In genomic region chr17:1735834-1736347, GRCh38 we compare ENCODE assay signal across 16 cellular contexts. TPM values are rescaled to one million over a fixed set of nuclear protein-coding genes. Genes with fewer than 3 reads are reported as not detected.
A peak's percentile ranks its signal among the peaks of the same experiment; 100 is the strongest.
DNase-seq lines count a peak whose midpoint lies in the region; ATAC-seq, FAIRE-seq and TF ChIP-seq lines count a peak whose summit lies in the region.
"Had no signal": no experiment of that assay in that cellular context is flagged by ENCODE, and none has a peak within 500 bp of the region (broad histone marks: within the 10 kb centered on the region; RNA-seq: fewer than 3 reads in every experiment).

No MANE protein-coding gene starts in this region.

- intact Hi-C loops in heart right ventricle (cut with DNase I) (loop anchor here in 1 of 10 donors (10.0 kb wide), 1 partner anchor 129 kb away; no protein-coding TSS in a partner anchor), left ventricle myocardium superior (cut with micrococcal nuclease) (no loop called here), HepG2 (cut with micrococcal nuclease; ENCODE audit: unreplicated experiment) (no loop called here), upper lobe of right lung (cut with DNase I) (no loop called here)

- TF ChIP-seq EP300 in HepG2 (IDR thresholded peaks at IDR 0.05; ENCODE audit: low read depth in 2 of 2, low read length in 2 of 2) (0 out of 4 replicates have a peak, but pooled peaks of 1 of the 2 experiments have one; percentile 6), HepG2 (CRISPR knock-in tag; IDR thresholded peaks at IDR 0.05; ENCODE audit: borderline replicate concordance) (no peak)

- H3K9ac ChIP-seq in adipocyte (ENCODE audit: low read length) (peak overlapping the region; percentile 47), HepG2 (ENCODE audit: insufficient read depth, low read depth, low read length) (peak overlapping the region; percentile 69)

- H3K27me3 Mint-ChIP-seq in activated T-cell treated with anti-CD3 and anti-CD28 coated beads, Interleukin-2, amount 50 U/mL, for 72 hours (ENCODE audit: low read depth): no peaks in the 10 kb centered on the region
- H3K27me3 Mint-ChIP-seq: activated CD4-positive, alpha-beta T cell treated with anti-CD3 and anti-CD28 coated beads for 36 hours had no signal

- H3K36me3 ChIP-seq in heart right ventricle (peaks cover 0 to 72% (median 10%) of the 10 kb centered on the region in 9 donors), adipocyte (ENCODE audit: control insufficient read depth, insufficient read depth, low read length, severe bottlenecking) (peaks cover 35% of the 10 kb centered on the region), HepG2 (replicated peaks in 1 of 2; ENCODE audit: control insufficient read depth in 1 of 2, insufficient read depth in 2 of 2, low read length in 2 of 2) (peaks cover 5% of the 10 kb centered on the region in 2 experiments; a peak in 4 of 5 replicates), upper lobe of right lung (peaks cover 62% of the 10 kb centered on the region)

- H2AFZ ChIP-seq in HepG2 (ENCODE audit: low read length): no peak overlapping the region

- H3K36me3 Mint-ChIP-seq in activated T-cell treated with anti-CD3 and anti-CD28 coated beads, Interleukin-2, amount 50 U/mL, for 72 hours (ENCODE audit: insufficient read depth in 2 of 2): no peaks in the 10 kb centered on the region

- FAIRE-seq in HepG2 (lab: Jason Lieb, UNC): peak; percentile 28

- POLR2A ChIA-PET in HepG2 (lab: Yijun Ruan, JAX): interaction anchor here (1.2 to 4.3 kb wide), 14 partner anchors 9 to 94 kb away, joined by 5 to 283 read pairs (median 14); partner anchors contain the start of genes PRPF8, RILP, RPA1 and SERPINF1

- peaks cover 3% of the 10 kb centered on the region for H3K79me2 ChIP-seq in HepG2 (ENCODE audit: insufficient read depth, low read length)

- peaks cover 14% of the 10 kb centered on the region for H3K4me1 Mint-ChIP-seq in activated T-cell treated with anti-CD3 and anti-CD28 coated beads, Interleukin-2, amount 50 U/mL, for 72 hours (ENCODE audit: low read depth)

- peaks cover 11 to 31% (median 24%) of the 10 kb centered on the region in 9 donors for H3K4me1 ChIP-seq in heart right ventricle
- peaks cover 25% of the 10 kb centered on the region for H3K4me1 ChIP-seq in adipocyte (ENCODE audit: control insufficient read depth, insufficient read depth, low read length)
- H3K4me1 ChIP-seq in HepG2 (ENCODE audit: insufficient read depth, low read length): peaks cover 48% of the 10 kb centered on the region
- H3K4me1 ChIP-seq in upper lobe of right lung: peaks cover 23% of the 10 kb centered on the region

- no peaks in the 10 kb centered on the region for H3K27me3 ChIP-seq in heart right ventricle
- H3K27me3 ChIP-seq in adipocyte (replicated peaks; ENCODE audit: control insufficient read depth, insufficient read depth, low read length): no peaks in the 10 kb centered on the region
- no peaks in the 10 kb centered on the region for H3K27me3 ChIP-seq in HepG2 (ENCODE audit: control insufficient read depth in 1 of 2, insufficient read depth in 2 of 2, low read length in 2 of 2)
- no peaks in the 10 kb centered on the region for H3K27me3 ChIP-seq in upper lobe of right lung

- H3K9me3 ChIP-seq in heart right ventricle: no peaks in the 10 kb centered on the region
- H3K9me3 ChIP-seq in adipocyte (ENCODE audit: control insufficient read depth, low read length): no peaks in the 10 kb centered on the region
- H3K9me3 ChIP-seq in HepG2 (ENCODE audit: low read length): no peaks in the 10 kb centered on the region
- no peaks in the 10 kb centered on the region for H3K9me3 ChIP-seq in upper lobe of right lung
- H3K9me3 ChIP-seq: prostate gland had no signal

- H3K9me3 Mint-ChIP-seq in activated T-cell treated with anti-CD3 and anti-CD28 coated beads, Interleukin-2, amount 50 U/mL, for 72 hours: no peaks in the 10 kb centered on the region

- TF ChIP-seq POLR2A in HepG2 (IDR thresholded peaks at IDR 0.05; ENCODE audit: insufficient read depth in 1 of 2, low read depth in 2 of 2, low read length in 2 of 2): peak in 1 of 2 experiments; percentile 73; a peak in 2 of 4 replicates

- TF ChIP-seq CTCF in heart right ventricle (IDR thresholded peaks at IDR 0.05) (no peak), HepG2 (CRISPR knock-in tag; IDR thresholded peaks at IDR 0.05) (peak; percentile 11; the same call in 1 of the 2 replicates), upper lobe of right lung (IDR thresholded peaks at IDR 0.05) (no peak)

- DNase-seq in heart right ventricle: no peak
- no peak for DNase-seq in left ventricle myocardium superior
- no peak for DNase-seq in adipocyte (ENCODE audit: low read depth)
- DNase-seq in HepG2 (ENCODE audit: low spot score): peak; percentile 54
- no peak for DNase-seq in upper lobe of right lung
- DNase-seq in stimulated activated CD4-positive, alpha-beta T cell treated with anti-CD3 and anti-CD28 coated beads, Interleukin-4, amount 100 ng/mL, for 24 hours: no peak
- no peak for DNase-seq in activated T-cell treated with anti-CD3 and anti-CD28 coated beads, Interleukin-2, amount 50 U/mL, for 72 hours
- DNase-seq in hippocampal formation (lab: John Stamatoyannopoulos, UW): no peak
- DNase-seq: activated CD8-positive, alpha-beta memory T cell treated with anti-CD3 and anti-CD28 coated beads, Interleukin-2, amount 50 U/mL, for 48 hours; left colon; NCI-H1417 treated with DMSO at 0.1 percent for 48 hours; SIG-M5; T-helper 9 cell had no signal

- no peak overlapping the region for H3K4me3 ChIP-seq in heart right ventricle
- no peak overlapping the region for H3K4me3 ChIP-seq in adipocyte (ENCODE audit: low read length)
- H3K4me3 ChIP-seq in HepG2 (replicated peaks in 1 of 3; ENCODE audit: insufficient read depth in 1 of 3, low read depth in 2 of 3, low read length in 3 of 3): peak overlapping the region in 2 of 3 experiments; percentile 57 to 60; a peak in 4 of 6 replicates
- H3K4me3 ChIP-seq in upper lobe of right lung: no peak overlapping the region
- H3K4me3 ChIP-seq: prostate gland had no signal

- no peak overlapping the region for H3K27ac Mint-ChIP-seq in activated T-cell treated with anti-CD3 and anti-CD28 coated beads, Interleukin-2, amount 50 U/mL, for 72 hours

- peak overlapping the region; percentile 75 for H3K4me2 ChIP-seq in HepG2 (ENCODE audit: low read depth, low read length)

- CTCF ChIA-PET in HepG2 (lab: Yijun Ruan, JAX; ENCODE audit: low intra/inter-chr PET ratio, low total read pairs): no interaction called here

- WGBS in heart right ventricle, 2 donors: 87 to 94% methylated on average over 17 of the region's 17 CpGs
- WGBS in HepG2 (ENCODE audit: low lambda C conversion rate): 0% methylated on average over 1 of the region's 17 CpGs

- H3K27ac ChIP-seq in heart right ventricle (peak overlapping the region in 7 of 10 donors; percentile 7 to 61 (median 34)), HepG2 (ENCODE audit: extremely low read length, insufficient read depth, low read length) (peak overlapping the region; percentile 83), upper lobe of right lung (peak overlapping the region; percentile 14)
- H3K27ac ChIP-seq: prostate gland had no signal

- TSS peak; percentile 84 for BruUV-seq in HepG2 (replicated peaks; lab: Mats Ljungman, UMichigan)

- ATAC-seq in heart right ventricle (peak in 2 of 8 donors; percentile 4 to 6), left ventricle myocardium superior (no peak), HepG2 (peak; percentile 62), upper lobe of right lung (no peak)
- ATAC-seq in activated T-cell treated with anti-CD3 and anti-CD28 coated beads, Interleukin-2, amount 50 U/mL, for 72 hours (replicated peaks in 1 of 2): no peak

- in situ Hi-C loops in HepG2 (cut with HindIII; ENCODE audit: extremely low pct_ligation_motif_present, low pct_unique_long_range_greater_than_20kb): no loop called here

- H4K20me1 ChIP-seq in HepG2 (ENCODE audit: insufficient read depth, low read length): no peaks in the 10 kb centered on the region

- 0 out of 2 replicates have a peak, but pooled peaks have one; percentile 42 for TF ChIP-seq RAD21 in HepG2 (CRISPR knock-in tag; IDR thresholded peaks at IDR 0.05)

- no peak overlapping the region for H3K4me3 Mint-ChIP-seq in activated T-cell treated with anti-CD3 and anti-CD28 coated beads, Interleukin-2, amount 50 U/mL, for 72 hours
- H3K4me3 Mint-ChIP-seq: activated CD4-positive, alpha-beta T cell treated with anti-CD3 and anti-CD28 coated beads for 36 hours had no signal

RNA-seq across cellular contexts. Expression of gene SERPINF2, which starts 6.8 kb away (rescaled TPM):
- 1 to 10 TPM in 3 of 10 donors, under 1 TPM in 5, not detected in 2; 0.18 to 1.3 (median 0.41) TPM for total RNA-seq in heart right ventricle
- polyA plus RNA-seq in heart right ventricle: 1 to 10 TPM; 2.0 to 2.8 TPM
- 1.4 TPM for total RNA-seq in left ventricle myocardium superior
- 123 and 309 TPM in 2 replicates for total RNA-seq in HepG2 (2016; rRNA removed; fragmentation: Illumina TruSeq; extraction: Trizol)
- 43.1 and 45.3 TPM in 2 replicates for total RNA-seq in HepG2 (2016; cell fraction: cytosol; rRNA removed; fragmentation: Illumina TruSeq; extraction: Trizol; ENCODE audit: low read depth)
- total RNA-seq in HepG2 (2016; cell fraction: insoluble cytoplasmic fraction; rRNA removed; fragmentation: Illumina TruSeq; extraction: Trizol): 113 and 316 TPM in 2 replicates
- total RNA-seq in HepG2 (2016; cell fraction: membrane; rRNA removed; fragmentation: Illumina TruSeq; extraction: Trizol): 90.4 and 105 TPM in 2 replicates
- total RNA-seq in HepG2 (2016; cell fraction: nucleus; rRNA removed; fragmentation: Illumina TruSeq; extraction: Trizol): 243 and 286 TPM in 2 replicates
- polyA plus RNA-seq in HepG2 (2011; rRNA removed): 548 and 871 TPM in 2 replicates
- 573 and 676 TPM in 2 replicates for polyA plus RNA-seq in HepG2 (2011; cell fraction: cytosol; rRNA removed)
- polyA plus RNA-seq in HepG2 (2011; cell fraction: nucleus; rRNA removed): 1,260 and 1,369 TPM in 2 replicates
- polyA plus RNA-seq in HepG2 (2012): 401 and 511 TPM in 2 replicates
- polyA plus RNA-seq in HepG2 (2016; cell fraction: cytosol; fragmentation: Illumina TruSeq; extraction: Trizol; ENCODE audit: low read depth): 58.6 and 61.9 TPM in 2 replicates
- 142 and 163 TPM in 2 replicates for polyA plus RNA-seq in HepG2 (2016; cell fraction: insoluble cytoplasmic fraction; fragmentation: Illumina TruSeq; extraction: Trizol; ENCODE audit: low read depth)
- 96.0 and 97.4 TPM in 2 replicates for polyA plus RNA-seq in HepG2 (2016; cell fraction: membrane; fragmentation: Illumina TruSeq; extraction: Trizol; ENCODE audit: low read depth)
- polyA plus RNA-seq in HepG2 (2016; cell fraction: nucleus; fragmentation: Illumina TruSeq; extraction: Trizol; ENCODE audit: insufficient read depth, low read depth): 572 and 581 TPM in 2 replicates
- polyA minus RNA-seq in HepG2 (2011; rRNA and poly(A)+ RNA removed; ENCODE audit: low replicate concordance): 1.3 and 600 TPM in 2 replicates
- 283 and 408 TPM in 2 replicates for polyA minus RNA-seq in HepG2 (2011; cell fraction: cytosol; rRNA and poly(A)+ RNA removed)
- polyA minus RNA-seq in HepG2 (2011; cell fraction: nucleus; rRNA and poly(A)+ RNA removed): 211 and 291 TPM in 2 replicates
- 21.6 TPM for total RNA-seq in upper lobe of right lung
- total RNA-seq in activated T-cell treated with anti-CD3 and anti-CD28 coated beads, Interleukin-2, amount 50 U/mL, for 72 hours: 1 to 10 TPM in 1 of 2 donors, under 1 TPM in 1; 0.89 to 1.6 TPM
- polyA plus RNA-seq: AG04450 had no signal

RNA-seq across cellular contexts. Expression of gene WDR81, which starts 11.4 kb away (rescaled TPM):
- total RNA-seq in heart right ventricle (10 to 100 TPM in 4 of 10 donors, 1 to 10 TPM in 6; 7.7 to 16.9 (median 9.2) TPM), left ventricle myocardium superior (7.6 TPM), HepG2 (2016; rRNA removed; fragmentation: Illumina TruSeq; extraction: Trizol) (12.5 and 16.7 TPM in 2 replicates), upper lobe of right lung (43.9 TPM)
- polyA plus RNA-seq in heart right ventricle (10 to 100 TPM in 1 of 2 donors, 1 to 10 TPM in 1; 8.5 to 14.9 TPM), HepG2 (2011; rRNA removed) (9.1 and 15.1 TPM in 2 replicates)
- total RNA-seq in HepG2 (2016; cell fraction: cytosol; rRNA removed; fragmentation: Illumina TruSeq; extraction: Trizol; ENCODE audit: low read depth): 3.6 and 3.9 TPM in 2 replicates
- 9.9 and 18.3 TPM in 2 replicates for total RNA-seq in HepG2 (2016; cell fraction: insoluble cytoplasmic fraction; rRNA removed; fragmentation: Illumina TruSeq; extraction: Trizol)
- 5.3 and 6.1 TPM in 2 replicates for total RNA-seq in HepG2 (2016; cell fraction: membrane; rRNA removed; fragmentation: Illumina TruSeq; extraction: Trizol)
- 16.0 and 19.6 TPM in 2 replicates for total RNA-seq in HepG2 (2016; cell fraction: nucleus; rRNA removed; fragmentation: Illumina TruSeq; extraction: Trizol)
- polyA plus RNA-seq in HepG2 (2011; cell fraction: cytosol; rRNA removed): 6.4 and 10.5 TPM in 2 replicates
- polyA plus RNA-seq in HepG2 (2011; cell fraction: nucleus; rRNA removed): 60.8 and 75.3 TPM in 2 replicates
- 8.5 and 12.5 TPM in 2 replicates for polyA plus RNA-seq in HepG2 (2012)
- 1.8 and 2.2 TPM in 2 replicates for polyA plus RNA-seq in HepG2 (2016; cell fraction: cytosol; fragmentation: Illumina TruSeq; extraction: Trizol; ENCODE audit: low read depth)
- polyA plus RNA-seq in HepG2 (2016; cell fraction: insoluble cytoplasmic fraction; fragmentation: Illumina TruSeq; extraction: Trizol; ENCODE audit: low read depth): 10.4 and 13.7 TPM in 2 replicates
- 3.1 and 3.3 TPM in 2 replicates for polyA plus RNA-seq in HepG2 (2016; cell fraction: membrane; fragmentation: Illumina TruSeq; extraction: Trizol; ENCODE audit: low read depth)
- 42.6 and 43.3 TPM in 2 replicates for polyA plus RNA-seq in HepG2 (2016; cell fraction: nucleus; fragmentation: Illumina TruSeq; extraction: Trizol; ENCODE audit: insufficient read depth, low read depth)
- 15.7 and 46.8 TPM in 2 replicates for polyA minus RNA-seq in HepG2 (2011; rRNA and poly(A)+ RNA removed; ENCODE audit: low replicate concordance)
- 13.4 and 15.0 TPM in 2 replicates for polyA minus RNA-seq in HepG2 (2011; cell fraction: cytosol; rRNA and poly(A)+ RNA removed)
- polyA minus RNA-seq in HepG2 (2011; cell fraction: nucleus; rRNA and poly(A)+ RNA removed): 18.0 and 22.3 TPM in 2 replicates
- 10 to 100 TPM in 1 of 2 donors, 1 to 10 TPM in 1; 9.4 to 11.2 TPM for total RNA-seq in activated T-cell treated with anti-CD3 and anti-CD28 coated beads, Interleukin-2, amount 50 U/mL, for 72 hours

RNA-seq across cellular contexts. Expression of gene TLCD2, which starts 25.7 kb away (rescaled TPM):
- 1 to 10 TPM in 9 of 10 donors, under 1 TPM in 1; 0.96 to 6.0 (median 1.9) TPM for total RNA-seq in heart right ventricle
- polyA plus RNA-seq in heart right ventricle: 1 to 10 TPM; 1.6 to 3.2 TPM
- 1.7 TPM for total RNA-seq in left ventricle myocardium superior
- total RNA-seq in HepG2 (2016; rRNA removed; fragmentation: Illumina TruSeq; extraction: Trizol): 0.84 and 1.1 TPM in 2 replicates
- total RNA-seq in HepG2 (2016; cell fraction: cytosol; rRNA removed; fragmentation: Illumina TruSeq; extraction: Trizol; ENCODE audit: low read depth): 0.26 and 0.40 TPM in 2 replicates
- 0.92 and 1.3 TPM in 2 replicates for total RNA-seq in HepG2 (2016; cell fraction: insoluble cytoplasmic fraction; rRNA removed; fragmentation: Illumina TruSeq; extraction: Trizol)
- 0.86 and 1.1 TPM in 2 replicates for total RNA-seq in HepG2 (2016; cell fraction: membrane; rRNA removed; fragmentation: Illumina TruSeq; extraction: Trizol)
- 0.84 and 0.94 TPM in 2 replicates for total RNA-seq in HepG2 (2016; cell fraction: nucleus; rRNA removed; fragmentation: Illumina TruSeq; extraction: Trizol)
- 0.90 and 1.2 TPM in 2 replicates for polyA plus RNA-seq in HepG2 (2011; rRNA removed)
- 0.56 and 0.73 TPM in 2 replicates for polyA plus RNA-seq in HepG2 (2011; cell fraction: cytosol; rRNA removed)
- polyA plus RNA-seq in HepG2 (2011; cell fraction: nucleus; rRNA removed): 0.92 and 1.4 TPM in 2 replicates
- polyA plus RNA-seq in HepG2 (2012): 0.78 and 1.3 TPM in 2 replicates
- polyA plus RNA-seq in HepG2 (2016; cell fraction: cytosol; fragmentation: Illumina TruSeq; extraction: Trizol; ENCODE audit: low read depth): 0.23 and 0.25 TPM in 2 replicates
- 0.71 and 0.74 TPM in 2 replicates for polyA plus RNA-seq in HepG2 (2016; cell fraction: insoluble cytoplasmic fraction; fragmentation: Illumina TruSeq; extraction: Trizol; ENCODE audit: low read depth)
- 0.47 and 0.49 TPM in 2 replicates for polyA plus RNA-seq in HepG2 (2016; cell fraction: membrane; fragmentation: Illumina TruSeq; extraction: Trizol; ENCODE audit: low read depth)
- 1.4 and 1.5 TPM in 2 replicates for polyA plus RNA-seq in HepG2 (2016; cell fraction: nucleus; fragmentation: Illumina TruSeq; extraction: Trizol; ENCODE audit: insufficient read depth, low read depth)
- 1.6 and 2.6 TPM in 2 replicates for polyA minus RNA-seq in HepG2 (2011; rRNA and poly(A)+ RNA removed; ENCODE audit: low replicate concordance)
- polyA minus RNA-seq in HepG2 (2011; cell fraction: cytosol; rRNA and poly(A)+ RNA removed): 0.53 and 1.3 TPM in 2 replicates
- 1.3 and 1.6 TPM in 2 replicates for polyA minus RNA-seq in HepG2 (2011; cell fraction: nucleus; rRNA and poly(A)+ RNA removed)
- 12.7 TPM for total RNA-seq in upper lobe of right lung
- 1 to 10 TPM in 1 of 2 donors, under 1 TPM in 1; 0.70 to 1.8 TPM for total RNA-seq in activated T-cell treated with anti-CD3 and anti-CD28 coated beads, Interleukin-2, amount 50 U/mL, for 72 hours

RNA-seq across cellular contexts. Expression of gene SERPINF1, which starts 26.0 kb away (rescaled TPM):
- total RNA-seq in heart right ventricle (100 to 1,000 TPM in 4 of 10 donors, 10 to 100 TPM in 6; 26.2 to 185 (median 89.1) TPM), left ventricle myocardium superior (146 TPM), HepG2 (2016; rRNA removed; fragmentation: Illumina TruSeq; extraction: Trizol) (418 and 853 TPM in 2 replicates), upper lobe of right lung (119 TPM)
- polyA plus RNA-seq in heart right ventricle (100 to 1,000 TPM; 181 to 247 TPM), HepG2 (2011; rRNA removed) (2,101 and 2,733 TPM in 2 replicates)
- 177 and 189 TPM in 2 replicates for total RNA-seq in HepG2 (2016; cell fraction: cytosol; rRNA removed; fragmentation: Illumina TruSeq; extraction: Trizol; ENCODE audit: low read depth)
- 427 and 844 TPM in 2 replicates for total RNA-seq in HepG2 (2016; cell fraction: insoluble cytoplasmic fraction; rRNA removed; fragmentation: Illumina TruSeq; extraction: Trizol)
- total RNA-seq in HepG2 (2016; cell fraction: membrane; rRNA removed; fragmentation: Illumina TruSeq; extraction: Trizol): 209 and 251 TPM in 2 replicates
- total RNA-seq in HepG2 (2016; cell fraction: nucleus; rRNA removed; fragmentation: Illumina TruSeq; extraction: Trizol): 690 and 808 TPM in 2 replicates
- 2,219 and 2,408 TPM in 2 replicates for polyA plus RNA-seq in HepG2 (2011; cell fraction: cytosol; rRNA removed)
- 1,095 and 1,323 TPM in 2 replicates for polyA plus RNA-seq in HepG2 (2011; cell fraction: nucleus; rRNA removed)
- polyA plus RNA-seq in HepG2 (2012): 624 and 785 TPM in 2 replicates
- polyA plus RNA-seq in HepG2 (2016; cell fraction: cytosol; fragmentation: Illumina TruSeq; extraction: Trizol; ENCODE audit: low read depth): 255 and 290 TPM in 2 replicates
- 625 and 642 TPM in 2 replicates for polyA plus RNA-seq in HepG2 (2016; cell fraction: insoluble cytoplasmic fraction; fragmentation: Illumina TruSeq; extraction: Trizol; ENCODE audit: low read depth)
- 280 and 299 TPM in 2 replicates for polyA plus RNA-seq in HepG2 (2016; cell fraction: membrane; fragmentation: Illumina TruSeq; extraction: Trizol; ENCODE audit: low read depth)
- polyA plus RNA-seq in HepG2 (2016; cell fraction: nucleus; fragmentation: Illumina TruSeq; extraction: Trizol; ENCODE audit: insufficient read depth, low read depth): 1,428 and 1,667 TPM in 2 replicates
- 1.4 and 887 TPM in 2 replicates for polyA minus RNA-seq in HepG2 (2011; rRNA and poly(A)+ RNA removed; ENCODE audit: low replicate concordance)
- polyA minus RNA-seq in HepG2 (2011; cell fraction: cytosol; rRNA and poly(A)+ RNA removed): 345 and 528 TPM in 2 replicates
- 167 and 268 TPM in 2 replicates for polyA minus RNA-seq in HepG2 (2011; cell fraction: nucleus; rRNA and poly(A)+ RNA removed)
- total RNA-seq in activated T-cell treated with anti-CD3 and anti-CD28 coated beads, Interleukin-2, amount 50 U/mL, for 72 hours: 1 to 10 TPM in 1 of 2 donors, not detected in 1; 2.2 TPM

RNA-seq across cellular contexts. Expression of gene PRPF8, which starts 51.2 kb away (rescaled TPM):
- total RNA-seq in heart right ventricle: 100 to 1,000 TPM; 137 to 205 (median 179) TPM
- polyA plus RNA-seq in heart right ventricle: 100 to 1,000 TPM in 1 of 2 donors, 10 to 100 TPM in 1; 79.1 to 107 TPM
- 135 TPM for total RNA-seq in left ventricle myocardium superior
- total RNA-seq in HepG2 (2016; rRNA removed; fragmentation: Illumina TruSeq; extraction: Trizol): 112 and 318 TPM in 2 replicates
- total RNA-seq in HepG2 (2016; cell fraction: cytosol; rRNA removed; fragmentation: Illumina TruSeq; extraction: Trizol; ENCODE audit: low read depth): 27.9 and 29.6 TPM in 2 replicates
- 104 and 284 TPM in 2 replicates for total RNA-seq in HepG2 (2016; cell fraction: insoluble cytoplasmic fraction; rRNA removed; fragmentation: Illumina TruSeq; extraction: Trizol)
- 59.5 and 61.6 TPM in 2 replicates for total RNA-seq in HepG2 (2016; cell fraction: membrane; rRNA removed; fragmentation: Illumina TruSeq; extraction: Trizol)
- total RNA-seq in HepG2 (2016; cell fraction: nucleus; rRNA removed; fragmentation: Illumina TruSeq; extraction: Trizol): 124 and 135 TPM in 2 replicates
- 179 and 195 TPM in 2 replicates for polyA plus RNA-seq in HepG2 (2011; rRNA removed)
- 79.1 and 90.7 TPM in 2 replicates for polyA plus RNA-seq in HepG2 (2011; cell fraction: cytosol; rRNA removed)
- 265 and 296 TPM in 2 replicates for polyA plus RNA-seq in HepG2 (2011; cell fraction: nucleus; rRNA removed)
- 129 and 145 TPM in 2 replicates for polyA plus RNA-seq in HepG2 (2012)
- 15.0 and 17.7 TPM in 2 replicates for polyA plus RNA-seq in HepG2 (2016; cell fraction: cytosol; fragmentation: Illumina TruSeq; extraction: Trizol; ENCODE audit: low read depth)
- 300 and 377 TPM in 2 replicates for polyA plus RNA-seq in HepG2 (2016; cell fraction: insoluble cytoplasmic fraction; fragmentation: Illumina TruSeq; extraction: Trizol; ENCODE audit: low read depth)
- 37.4 and 39.7 TPM in 2 replicates for polyA plus RNA-seq in HepG2 (2016; cell fraction: membrane; fragmentation: Illumina TruSeq; extraction: Trizol; ENCODE audit: low read depth)
- polyA plus RNA-seq in HepG2 (2016; cell fraction: nucleus; fragmentation: Illumina TruSeq; extraction: Trizol; ENCODE audit: insufficient read depth, low read depth): 245 and 257 TPM in 2 replicates
- polyA minus RNA-seq in HepG2 (2011; rRNA and poly(A)+ RNA removed; ENCODE audit: low replicate concordance): 401 and 410 TPM in 2 replicates
- 275 and 377 TPM in 2 replicates for polyA minus RNA-seq in HepG2 (2011; cell fraction: cytosol; rRNA and poly(A)+ RNA removed)
- polyA minus RNA-seq in HepG2 (2011; cell fraction: nucleus; rRNA and poly(A)+ RNA removed): 189 and 229 TPM in 2 replicates
- total RNA-seq in upper lobe of right lung: 263 TPM
- total RNA-seq in activated T-cell treated with anti-CD3 and anti-CD28 coated beads, Interleukin-2, amount 50 U/mL, for 72 hours: 100 to 1,000 TPM; 332 to 390 TPM

Comparison
In these comparisons a context has a peak if more than half of its experiments do, and no peak if none do; other contexts are left out.
1. H3K27ac ChIP-seq: peak in every context shown above with its lines; median percentile 83 in HepG2; 34 in heart right ventricle; 14 in upper lobe of right lung.
2. H3K4me3 ChIP-seq: peak in HepG2 (2 of 3); none in heart right ventricle (0 of 10), adipocyte (single experiment) and upper lobe of right lung (single experiment).